Comparison of ENCODE assay signal across 16 cellular contexts in the genomic region with DNA sequence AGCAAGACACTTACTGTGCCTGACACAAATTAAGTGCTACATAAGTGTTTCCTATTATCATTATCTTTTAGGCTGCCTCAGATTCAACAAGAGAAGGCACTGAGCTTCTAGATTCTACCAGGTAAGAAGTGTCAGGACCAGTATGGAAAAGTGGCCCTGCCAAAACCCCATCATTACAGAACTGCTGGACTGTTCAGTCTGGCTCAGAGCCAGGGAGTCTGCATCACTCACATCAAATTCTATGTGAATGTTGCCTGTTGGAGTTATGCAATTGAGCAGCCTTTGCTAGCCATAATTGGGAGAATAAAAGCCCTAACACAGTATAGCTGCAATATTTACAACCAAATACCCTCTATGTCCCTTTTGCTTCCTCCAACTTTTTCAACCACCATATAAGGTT.
A peak's percentile ranks its signal among the peaks of the same experiment; 100 is the strongest.
DNase-seq lines count a peak whose midpoint lies in the region; ATAC-seq and TF ChIP-seq lines count a peak whose summit lies in the region.
"Had no signal": no experiment of that assay in that cellular context is flagged by ENCODE, and none has a peak within 500 bp of the region (broad histone marks: within the 10 kb centered on the region; RNA-seq: fewer than 3 reads in every experiment).

No MANE protein-coding gene starts in this region.

- H3K4me3 ChIP-seq in IMR-90 (ENCODE audit: insufficient read depth, low read depth, low read length) (no peak overlapping the region), mucosa of descending colon (no peak overlapping the region)

- POLR2A ChIA-PET in IMR-90 (lab: Charles Lee; ENCODE audit: unreplicated experiment): no interaction called here

- no peak overlapping the region for H2BK20ac ChIP-seq in IMR-90 (ENCODE audit: low read depth, low read length)

- TF ChIP-seq POLR2A in IMR-90 (IDR thresholded peaks at IDR 0.05; ENCODE audit: low read depth, low read length): no peak

- CTCF ChIA-PET in IMR-90 (lab: Yijun Ruan, JAX): no interaction called here

- ATAC-seq in IMR-90 (ENCODE audit: low read depth): no peak
- no peak for ATAC-seq in GM19455 (IDR thresholded peaks at IDR 0.05; ENCODE audit: unreplicated experiment)
- no peak for ATAC-seq in mucosa of descending colon
- ATAC-seq: natural killer cell treated with Interleukin-12 subunit alpha and Interleukin-12 subunit beta and Interleukin-15 and Interleukin-18, amount 100 ng/mL, for 72 hours; stimulated activated memory B cell treated with anti-CD40 and anti-IgM and Interleukin-4, amounts not matched to agents 10 μg/mL and 1 μg/mL and 100 μg/mL, for 72 hours had no signal

- no peak overlapping the region for H3K14ac ChIP-seq in IMR-90 (replicated peaks; ENCODE audit: low read depth, low read length)

- H3K27me3 ChIP-seq in IMR-90 (ENCODE audit: control insufficient read depth, insufficient read depth, low read length): no peaks in the 10 kb centered on the region

- H2AK5ac ChIP-seq in IMR-90 (ENCODE audit: low read depth, low read length): no peak overlapping the region

- H3K4me2 ChIP-seq in IMR-90 (ENCODE audit: low read depth, low read length): no peak overlapping the region

- H2AFZ ChIP-seq in IMR-90 (replicated peaks; ENCODE audit: low read length, poor library complexity): no peak overlapping the region

- peak; percentile 74 for DNase-seq in Daoy (ENCODE audit: low read depth)
- peak; percentile 70 for DNase-seq in IMR-90
- peak; percentile 62 for DNase-seq in amniotic epithelial cell (ENCODE audit: low read depth)
- peak; percentile 81 for DNase-seq in iris pigment epithelial cell (ENCODE audit: low read depth)
- no peak for DNase-seq in NOMO-1 treated with dmso at 0.1 percent for 144 hours (lab: John Stamatoyannopoulos, UW; ENCODE audit: unreplicated experiment)
- DNase-seq in stimulated activated CD4-positive, alpha-beta T cell treated with anti-CD3 and anti-CD28 coated beads, Interleukin-4, amount 100 ng/mL, for 1 hour: no peak
- no peak for DNase-seq in mucosa of descending colon
- DNase-seq: activated CD4-positive, alpha-beta T cell treated with anti-CD3 and anti-CD28 coated beads for 1 hour; activated naive CD4-positive, alpha-beta T cell treated with anti-CD3 and anti-CD28 coated beads, Interleukin-2, amount 10 ng/mL, durations not matched to agents 7 days and 5 days; CD4-positive, CD25-positive, alpha-beta regulatory T cell; NCI-H1048; NCI-H345; retina had no signal

- no peak overlapping the region for H3K56ac ChIP-seq in IMR-90 (ENCODE audit: extremely low read depth, insufficient read depth, low read length)

- no peak overlapping the region for H4K91ac ChIP-seq in IMR-90 (ENCODE audit: insufficient read depth, low read depth, low read length)

- H3K4me1 ChIP-seq in IMR-90 (ENCODE audit: control insufficient read depth, insufficient read depth, low read length) (peaks cover 13% of the 10 kb centered on the region), mucosa of descending colon (ENCODE audit: low read depth) (no peaks in the 10 kb centered on the region)

- TF ChIP-seq CTCF in IMR-90 (conservative IDR thresholded peaks at IDR 0.05; ENCODE audit: low read depth, low read length): no peak
- no peak for TF ChIP-seq CTCF in mucosa of descending colon (IDR thresholded peaks at IDR 0.05)

- H2BK15ac ChIP-seq in IMR-90 (ENCODE audit: low read depth, low read length): no peak overlapping the region

- H2BK120ac ChIP-seq in IMR-90 (ENCODE audit: low read depth, low read length): no peak overlapping the region

- H3K18ac ChIP-seq in IMR-90 (ENCODE audit: low read depth, low read length): no peak overlapping the region

- TF ChIP-seq RAD21 in IMR-90 (IDR thresholded peaks at IDR 0.05; ENCODE audit: low read length): no peak

- no peak overlapping the region for H2BK5ac ChIP-seq in IMR-90 (ENCODE audit: low read depth, low read length, poor library complexity, severe bottlenecking)

- H3K9me1 ChIP-seq in IMR-90 (ENCODE audit: insufficient read depth, low read length): peaks cover 5% of the 10 kb centered on the region

- H4K20me1 ChIP-seq in IMR-90 (ENCODE audit: insufficient read depth, low read length): peaks cover 13% of the 10 kb centered on the region; the same call in 1 of the 2 replicates

- BruUV-seq in IMR-90 (replicated peaks; lab: Mats Ljungman, UMichigan): no TSS peak

- in situ Hi-C loops in IMR-90 (cut with MboI; ENCODE audit: low sequenced_read_pairs): no loop called here

- H4K5ac ChIP-seq in IMR-90 (ENCODE audit: low read depth, low read length): no peak overlapping the region

- peaks cover 7 to 48% of the 10 kb centered on the region in 2 experiments; a peak in 3 of 4 replicates for H3K79me1 ChIP-seq in IMR-90 (ENCODE audit: low read depth in 1 of 2, low read length in 2 of 2)

- H3K36me3 ChIP-seq in IMR-90 (ENCODE audit: control insufficient read depth, insufficient read depth, low read length) (no peaks in the 10 kb centered on the region), mucosa of descending colon (ENCODE audit: low read depth) (no peaks in the 10 kb centered on the region)

- H3K23ac ChIP-seq in IMR-90 (ENCODE audit: low read depth, low read length): no peak overlapping the region

- H3K9ac ChIP-seq in IMR-90 (ENCODE audit: low read depth, low read length): no peak overlapping the region

- no peak overlapping the region for H3K27ac ChIP-seq in IMR-90 (ENCODE audit: insufficient read depth, low read length)

- dilution Hi-C loops in IMR-90 (cut with HindIII; ENCODE audit: low sequenced_read_pairs, unreplicated experiment): no loop called here

- no peak overlapping the region for H3K4ac ChIP-seq in IMR-90 (ENCODE audit: low read depth, low read length)

- H3K9me3 ChIP-seq in IMR-90 (ENCODE audit: control insufficient read depth, insufficient read depth, low read length): no peaks in the 10 kb centered on the region
- H3K9me3 ChIP-seq in mucosa of descending colon: no peaks in the 10 kb centered on the region

- H2AK9ac ChIP-seq in IMR-90 (replicated peaks; ENCODE audit: low read depth, low read length, poor library complexity): no peak overlapping the region

- H4K8ac ChIP-seq in IMR-90 (ENCODE audit: low read depth in 2 of 2, low read length in 2 of 2): no peak overlapping the region

- intact Hi-C loops in IMR-90 (cut with micrococcal nuclease) (no loop called here), mucosa of descending colon (cut with DNase I, micrococcal nuclease) (no loop called here)

TF ChIP-seq in IMR-90, 13 proteins besides CTCF, POLR2A, EP300 and RAD21:
- no peak for TF ChIP-seq RFX5 (IDR thresholded peaks at IDR 0.05; ENCODE audit: low read depth, low read length)
- TF ChIP-seq FOS (IDR thresholded peaks at IDR 0.05; ENCODE audit: low read depth, low read length): no peak
- no peak for TF ChIP-seq SMC3 (IDR thresholded peaks at IDR 0.05; ENCODE audit: low read depth, low read length)
- no peak for TF ChIP-seq MAZ (IDR thresholded peaks at IDR 0.05; ENCODE audit: borderline replicate concordance, low read depth, low read length)
- TF ChIP-seq CEBPB (IDR thresholded peaks at IDR 0.05; ENCODE audit: low read depth, low read length): peak; percentile 94

Comparison
In these comparisons a context has a peak if more than half of its experiments do, and no peak if none do; other contexts are left out.
1. DNase-seq: peak in Daoy (single experiment), IMR-90 (single experiment), amniotic epithelial cell (single experiment) and iris pigment epithelial cell (single experiment); none in NOMO-1 treated with dmso at 0.1 percent for 144 hours (single experiment), stimulated activated CD4-positive, alpha-beta T cell treated with anti-CD3 and anti-CD28 coated beads, Interleukin-4, amount 100 ng/mL, for 1 hour (single experiment) and mucosa of descending colon (0 of 3).